ENCODE assay signal across 14 cellular contexts in genomic region chr1:162676087-162676486, GRCh38. TPM values are rescaled to one million over a fixed set of nuclear protein-coding genes. Genes with fewer than 3 reads are reported as not detected.
A peak's percentile ranks its signal among the peaks of the same experiment; 100 is the strongest.
DNase-seq lines count a peak whose midpoint lies in the region; ATAC-seq, FAIRE-seq and TF ChIP-seq lines count a peak whose summit lies in the region.
"Had no signal": no experiment of that assay in that cellular context is flagged by ENCODE, and none has a peak within 500 bp of the region (broad histone marks: within the 10 kb centered on the region; RNA-seq: fewer than 3 reads in every experiment).

No MANE protein-coding gene starts in this region.

- H2BK20ac ChIP-seq in IMR-90 (ENCODE audit: low read depth, low read length), result peak overlapping the region; percentile 15; the same call in 1 of the 2 replicates

- H3K4ac ChIP-seq in IMR-90 (ENCODE audit: low read depth, low read length), result peak overlapping the region; percentile 21; the same call in 1 of the 2 replicates

- H4K91ac ChIP-seq in IMR-90 (ENCODE audit: insufficient read depth, low read depth, low read length), result no peak overlapping the region

- no peak overlapping the region for H2AK9ac ChIP-seq in IMR-90 (replicated peaks; ENCODE audit: low read depth, low read length, poor library complexity)

- DNase-seq in IMR-90 (peak; percentile 70), K562 (ENCODE audit: extremely low read depth in 1 of 4, low spot score in 3 of 4) (no peak), kidney (no peak), thyroid gland (no peak), SIG-M5 treated with dmso at 0.1 percent for 504 hours (lab: John Stamatoyannopoulos, UW; ENCODE audit: unreplicated experiment) (no peak), T-helper 2 cell (no peak)
- DNase-seq in activated CD8-positive, alpha-beta memory T cell treated with anti-CD3 and anti-CD28 coated beads for 24 hours, result no peak
- DNase-seq: activated CD4-positive, alpha-beta T cell treated with anti-CD3 and anti-CD28 coated beads for 48 hours; activated naive CD4-positive, alpha-beta T cell treated with anti-CD3 and anti-CD28 coated beads, Interleukin-2, amount 10 ng/mL, durations not matched to agents 7 days and 5 days; DMS53; NCI-H345; psoas muscle; SHP77 treated with DMSO at 0.1 percent for 48 hours had no signal

- BruUV-seq in IMR-90 (replicated peaks; lab: Mats Ljungman, UMichigan) (no TSS peak), K562 (replicated peaks; lab: Mats Ljungman, UMichigan) (no TSS peak)

- H3K27me3 ChIP-seq in IMR-90 (ENCODE audit: control insufficient read depth, insufficient read depth, low read length), result no peaks in the 10 kb centered on the region
- no peaks in the 10 kb centered on the region; a peak in 1 of 5 replicates for H3K27me3 ChIP-seq in K562 (ENCODE audit: control insufficient read depth in 2 of 2, insufficient read depth in 2 of 2, low read length in 2 of 2)
- H3K27me3 ChIP-seq in thyroid gland, result no peaks in the 10 kb centered on the region

- H4K8ac ChIP-seq in IMR-90 (ENCODE audit: low read depth in 2 of 2, low read length in 2 of 2), result peak overlapping the region in 1 of 2 experiments; percentile 51; a peak in 1 of 4 replicates

- peak overlapping the region; percentile 36; the same call in 1 of the 2 replicates for H3K18ac ChIP-seq in IMR-90 (ENCODE audit: low read depth, low read length)

- dilution Hi-C loops in IMR-90 (cut with HindIII; ENCODE audit: low sequenced_read_pairs, unreplicated experiment), result no loop called here

- intact Hi-C loops in IMR-90 (cut with micrococcal nuclease) (loop anchor here (5.0 kb wide), 1 partner anchor 44 kb away; the partner anchor contains the start of gene DDR2), K562 (cut with micrococcal nuclease) (no loop called here), kidney (cut with DNase I) (no loop called here), thyroid gland (cut with DNase I) (no loop called here)

- H2AFZ ChIP-seq in IMR-90 (replicated peaks; ENCODE audit: low read length, poor library complexity) (no peak overlapping the region), K562 (ENCODE audit: low read depth, low read length) (no peak overlapping the region)

- ATAC-seq in IMR-90 (ENCODE audit: low read depth) (peak; percentile 68), K562 (no peak; the same call in 2 of the 3 replicates)
- ATAC-seq: psoas muscle had no signal

- H3K27ac ChIP-seq in IMR-90 (ENCODE audit: insufficient read depth, low read length) (peak overlapping the region; percentile 15; the same call in 1 of the 2 replicates), K562 (ENCODE audit: extremely low read depth, low read depth, low read length) (no peak overlapping the region), kidney (ENCODE audit: low read depth in 2 of 2, low read length in 2 of 2) (peak overlapping the region; percentile 72 to 80), thyroid gland (peak overlapping the region in 2 of 3 donors; percentile 18 to 49)
- H3K27ac ChIP-seq: KMS-11, psoas muscle had no signal

- no peak for TF ChIP-seq EP300 in K562 (IDR thresholded peaks at IDR 0.05; ENCODE audit: low read length)

- H3K4me1 ChIP-seq in IMR-90 (ENCODE audit: control insufficient read depth, insufficient read depth, low read length), result peaks cover 17% of the 10 kb centered on the region
- H3K4me1 ChIP-seq in K562 (replicated peaks in 1 of 2; ENCODE audit: control insufficient read depth in 2 of 2, insufficient read depth in 2 of 2, low read length in 2 of 2), result peaks cover 0 to 5% of the 10 kb centered on the region in 2 experiments; a peak in 3 of 5 replicates
- peaks cover 11 to 37% of the 10 kb centered on the region in 2 donors for H3K4me1 ChIP-seq in kidney (ENCODE audit: control insufficient read depth in 1 of 2, insufficient read depth in 1 of 2, low read depth in 1 of 2, low read length in 2 of 2)
- peaks cover 0 to 19% of the 10 kb centered on the region in 2 donors for H3K4me1 ChIP-seq in thyroid gland
- H3K4me1 ChIP-seq: psoas muscle had no signal

- TF ChIP-seq POLR2A in IMR-90 (IDR thresholded peaks at IDR 0.05; ENCODE audit: low read depth, low read length) (no peak), K562 (conservative IDR thresholded peaks at IDR 0.05) (no peak), thyroid gland (IDR thresholded peaks at IDR 0.05) (no peak)

- H3K79me2 ChIP-seq in K562 (ENCODE audit: control insufficient read depth, insufficient read depth, low read length), result no peaks in the 10 kb centered on the region

- H3K9me1 ChIP-seq in IMR-90 (ENCODE audit: insufficient read depth, low read length), result peaks cover 25% of the 10 kb centered on the region
- H3K9me1 ChIP-seq in K562 (ENCODE audit: control insufficient read depth, insufficient read depth, low read length), result no peaks in the 10 kb centered on the region

- peak overlapping the region; percentile 8; the same call in 1 of the 3 replicates for H2BK15ac ChIP-seq in IMR-90 (ENCODE audit: low read depth, low read length)

- no peak overlapping the region for H3K9ac ChIP-seq in IMR-90 (ENCODE audit: low read depth, low read length)
- H3K9ac ChIP-seq in K562 (ENCODE audit: insufficient read depth in 1 of 2, low read depth in 2 of 2, low read length in 2 of 2), result no peak overlapping the region
- no peak overlapping the region for H3K9ac ChIP-seq in kidney (ENCODE audit: low read length in 2 of 2)
- H3K9ac ChIP-seq: KMS-11 had no signal

- peak overlapping the region; percentile 53 for H3K14ac ChIP-seq in IMR-90 (replicated peaks; ENCODE audit: low read depth, low read length)

- no peak overlapping the region for H3K56ac ChIP-seq in IMR-90 (ENCODE audit: extremely low read depth, insufficient read depth, low read length)

- peak overlapping the region; percentile 55; the same call in 1 of the 2 replicates for H4K5ac ChIP-seq in IMR-90 (ENCODE audit: low read depth, low read length)

- peak overlapping the region; percentile 75; the same call in 1 of the 2 replicates for H3K23ac ChIP-seq in IMR-90 (ENCODE audit: low read depth, low read length)

- CTCF ChIA-PET in IMR-90 (lab: Yijun Ruan, JAX), result no interaction called here
- CTCF ChIA-PET in K562 (lab: Yijun Ruan, JAX; ENCODE audit: low intra/inter-chr PET ratio), result no interaction called here

- H3K4me2 ChIP-seq in IMR-90 (ENCODE audit: low read depth, low read length) (peak overlapping the region; percentile 25; the same call in 1 of the 2 replicates), K562 (ENCODE audit: insufficient read depth, low read length) (no peak overlapping the region)
- H3K4me2 ChIP-seq: KMS-11 had no signal

- H3K79me1 ChIP-seq in IMR-90 (ENCODE audit: low read depth in 1 of 2, low read length in 2 of 2), result peaks cover 50 to 93% of the 10 kb centered on the region in 2 experiments

- in situ Hi-C loops in IMR-90 (cut with MboI; ENCODE audit: low sequenced_read_pairs) (no loop called here), K562 (cut with MboI) (no loop called here)

- H4K20me1 ChIP-seq in IMR-90 (ENCODE audit: insufficient read depth, low read length), result peaks cover 72% of the 10 kb centered on the region; the same call in 1 of the 2 replicates
- no peaks in the 10 kb centered on the region for H4K20me1 ChIP-seq in K562 (replicated peaks; ENCODE audit: control insufficient read depth, insufficient read depth, low read length)

- peak overlapping the region; percentile 56 for H2BK5ac ChIP-seq in IMR-90 (ENCODE audit: low read depth, low read length, poor library complexity, severe bottlenecking)

- H3K9me3 ChIP-seq in IMR-90 (ENCODE audit: control insufficient read depth, insufficient read depth, low read length) (peaks cover 2% of the 10 kb centered on the region; the same call in 1 of the 2 replicates), K562 (replicated peaks; ENCODE audit: control insufficient read depth, insufficient read depth, low read depth, low read length) (no peaks in the 10 kb centered on the region), kidney (ENCODE audit: control insufficient read depth in 1 of 2, low read length in 2 of 2) (no peaks in the 10 kb centered on the region), thyroid gland (no peaks in the 10 kb centered on the region)
- H3K9me3 ChIP-seq: psoas muscle had no signal

- TF ChIP-seq RAD21 in IMR-90 (IDR thresholded peaks at IDR 0.05; ENCODE audit: low read length), result no peak
- no peak for TF ChIP-seq RAD21 in K562 (CRISPR knock-in tag; conservative IDR thresholded peaks at IDR 0.05 in 1 of 2, IDR thresholded peaks at IDR 0.05 in 1 of 2)

- TF ChIP-seq CTCF in IMR-90 (conservative IDR thresholded peaks at IDR 0.05; ENCODE audit: low read depth, low read length), result no peak
- no peak for TF ChIP-seq CTCF in K562 (IDR thresholded peaks at IDR 0.05 in 2 of 3, conservative IDR thresholded peaks at IDR 0.05 in 1 of 3; ENCODE audit: insufficient read depth in 2 of 3, low read depth in 1 of 3, low read length in 3 of 3)
- TF ChIP-seq CTCF in kidney (IDR thresholded peaks at IDR 0.05; ENCODE audit: borderline replicate concordance, extremely low read depth, insufficient read depth), result no peak
- no peak for TF ChIP-seq CTCF in thyroid gland (IDR thresholded peaks at IDR 0.05)

- POLR2A ChIA-PET in IMR-90 (lab: Charles Lee; ENCODE audit: unreplicated experiment) (no interaction called here), K562 (lab: Yijun Ruan, JAX) (interaction anchor here (1.4 kb wide), 1 partner anchor 9 kb away, joined by 3 read pairs; no protein-coding TSS in a partner anchor)

- H2BK120ac ChIP-seq in IMR-90 (ENCODE audit: low read depth, low read length), result peak overlapping the region; percentile 23; the same call in 1 of the 2 replicates

- peak overlapping the region; percentile 86; the same call in 1 of the 2 replicates for H2AK5ac ChIP-seq in IMR-90 (ENCODE audit: low read depth, low read length)

- H3K4me3 ChIP-seq in IMR-90 (ENCODE audit: insufficient read depth, low read depth, low read length), result no peak overlapping the region
- H3K4me3 ChIP-seq in K562, result no peak overlapping the region
- no peak overlapping the region for H3K4me3 ChIP-seq in kidney (ENCODE audit: low read length in 2 of 2)
- H3K4me3 ChIP-seq in thyroid gland (replicated peaks in 1 of 3), result no peak overlapping the region
- H3K4me3 ChIP-seq: psoas muscle had no signal

- H3K36me3 ChIP-seq in IMR-90 (ENCODE audit: control insufficient read depth, insufficient read depth, low read length), result peaks cover 10% of the 10 kb centered on the region
- no peaks in the 10 kb centered on the region for H3K36me3 ChIP-seq in K562 (ENCODE audit: control insufficient read depth, insufficient read depth, low read length)
- no peaks in the 10 kb centered on the region for H3K36me3 ChIP-seq in kidney (ENCODE audit: control insufficient read depth in 1 of 2, insufficient read depth in 2 of 2, low read length in 2 of 2)
- no peaks in the 10 kb centered on the region for H3K36me3 ChIP-seq in thyroid gland

- FAIRE-seq in K562 (lab: Jason Lieb, UNC) (peak; percentile 57), kidney (lab: Jason Lieb, UNC) (no peak)

- no CpG with 5 or more reads among the region's 2 CpGs for WGBS in IMR-90 (ENCODE audit: extremely low coverage in 2 of 2, insufficient read length in 1 of 2), 2 experiments
- 4% methylated on average over 2 of the region's 2 CpGs for WGBS in K562 (ENCODE audit: insufficient coverage, low coverage, missing lambda C conversion rate)
- 59 to 67% methylated on average over 2 of the region's 2 CpGs for WGBS in thyroid gland, 2 donors

RNA-seq across cellular contexts. Expression of gene DDR2, which starts 43.8 kb away (rescaled TPM):
- total RNA-seq in IMR-90 (2012; rRNA removed) (194 and 245 TPM in 2 replicates), K562 (2014; rRNA removed) (0.69 and 2.0 TPM in 2 replicates), K562 (2014; rRNA removed; fragmentation: Illumina TruSeq; extraction: Trizol) (1.3 and 2.2 TPM in 2 replicates), K562 (2015; rRNA removed; fragmentation: Illumina TruSeq; extraction: Trizol) (1.2 and 1.3 TPM in 2 replicates), K562 (2021) (1.6 and 1.7 TPM in 2 replicates), kidney (19.8 TPM), thyroid gland (10 to 100 TPM; 40.9 to 88.8 (median 56.6) TPM)
- polyA plus RNA-seq in IMR-90 (2012; rRNA removed) (64.3 and 66.1 TPM in 2 replicates), K562 (2011; rRNA removed) (0.75 and 1.4 TPM in 2 replicates), K562 (2014; fragmentation: Illumina TruSeq; extraction: Trizol) (1.1 and 1.5 TPM in 2 replicates), K562 (2014; fragmentation: Nextera tagmentation; extraction: Ambion mirVana) (under 1 TPM; 0.36 to 0.51 TPM), K562 (2014; rRNA removed) (0.57 and 0.89 TPM in 2 replicates), kidney (ENCODE audit: insufficient read depth, low read depth, low replicate concordance) (3.9 TPM)
- polyA plus RNA-seq in IMR-90 (2012; cell fraction: cytosol; rRNA removed), result 30.4 and 36.7 TPM in 2 replicates
- 28.4 and 79.2 TPM in 2 replicates for polyA plus RNA-seq in IMR-90 (2012; cell fraction: nucleus; rRNA removed; ENCODE audit: low replicate concordance)
- 5.5 and 7.1 TPM in 2 replicates for total RNA-seq in K562 (2011; cell fraction: chromatin; rRNA removed; ENCODE audit: low replicate concordance)
- 1.5 and 3.0 TPM in 2 replicates for total RNA-seq in K562 (2011; cell fraction: nucleolus; rRNA removed)
- 1.4 and 3.7 TPM in 2 replicates for total RNA-seq in K562 (2011; cell fraction: nucleoplasm; rRNA removed)
- 0.39 and 1.5 TPM in 2 replicates for polyA plus RNA-seq in K562 (2011; cell fraction: cytosol; rRNA removed)
- 6.2 and 7.1 TPM in 2 replicates for polyA plus RNA-seq in K562 (2011; cell fraction: nucleus; rRNA removed)
- polyA plus RNA-seq in K562 (2012), result 1.0 and 2.3 TPM in 2 replicates
- 3.4 and 3.5 TPM in 2 replicates for polyA minus RNA-seq in K562 (2011; rRNA and poly(A)+ RNA removed)
- 0.57 and 1.3 TPM in 2 replicates for polyA minus RNA-seq in K562 (2011; cell fraction: cytosol; rRNA and poly(A)+ RNA removed)
- polyA minus RNA-seq in K562 (2011; cell fraction: nucleus; rRNA and poly(A)+ RNA removed), result 3.8 and 6.6 TPM in 2 replicates
